In genomic region chr3:117754058-117754457, GRCh38 we compare ENCODE assay signal across 1 cellular context.
A peak's percentile ranks its signal among the peaks of the same experiment; 100 is the strongest.
TF ChIP-seq lines count a peak whose summit lies in the region.

No MANE protein-coding gene starts in this region.

TF ChIP-seq in liver, 16 proteins besides CTCF, POLR2A, EP300 and RAD21 (continued from another document):
- TF ChIP-seq NR2F2 (IDR thresholded peaks at IDR 0.05) (no peak), JUND (IDR thresholded peaks at IDR 0.05) (peak in 1 of 2 donors; percentile 18), FOXA2 (IDR thresholded peaks at IDR 0.05) (peak; percentile 81)
- TF ChIP-seq, protein P1, sequence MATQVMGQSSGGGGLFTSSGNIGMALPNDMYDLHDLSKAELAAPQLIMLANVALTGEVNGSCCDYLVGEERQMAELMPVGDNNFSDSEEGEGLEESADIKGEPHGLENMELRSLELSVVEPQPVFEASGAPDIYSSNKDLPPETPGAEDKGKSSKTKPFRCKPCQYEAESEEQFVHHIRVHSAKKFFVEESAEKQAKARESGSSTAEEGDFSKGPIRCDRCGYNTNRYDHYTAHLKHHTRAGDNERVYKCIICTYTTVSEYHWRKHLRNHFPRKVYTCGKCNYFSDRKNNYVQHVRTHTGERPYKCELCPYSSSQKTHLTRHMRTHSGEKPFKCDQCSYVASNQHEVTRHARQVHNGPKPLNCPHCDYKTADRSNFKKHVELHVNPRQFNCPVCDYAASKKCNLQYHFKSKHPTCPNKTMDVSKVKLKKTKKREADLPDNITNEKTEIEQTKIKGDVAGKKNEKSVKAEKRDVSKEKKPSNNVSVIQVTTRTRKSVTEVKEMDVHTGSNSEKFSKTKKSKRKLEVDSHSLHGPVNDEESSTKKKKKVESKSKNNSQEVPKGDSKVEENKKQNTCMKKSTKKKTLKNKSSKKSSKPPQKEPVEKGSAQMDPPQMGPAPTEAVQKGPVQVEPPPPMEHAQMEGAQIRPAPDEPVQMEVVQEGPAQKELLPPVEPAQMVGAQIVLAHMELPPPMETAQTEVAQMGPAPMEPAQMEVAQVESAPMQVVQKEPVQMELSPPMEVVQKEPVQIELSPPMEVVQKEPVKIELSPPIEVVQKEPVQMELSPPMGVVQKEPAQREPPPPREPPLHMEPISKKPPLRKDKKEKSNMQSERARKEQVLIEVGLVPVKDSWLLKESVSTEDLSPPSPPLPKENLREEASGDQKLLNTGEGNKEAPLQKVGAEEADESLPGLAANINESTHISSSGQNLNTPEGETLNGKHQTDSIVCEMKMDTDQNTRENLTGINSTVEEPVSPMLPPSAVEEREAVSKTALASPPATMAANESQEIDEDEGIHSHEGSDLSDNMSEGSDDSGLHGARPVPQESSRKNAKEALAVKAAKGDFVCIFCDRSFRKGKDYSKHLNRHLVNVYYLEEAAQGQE (IDR thresholded peaks at IDR 0.05) = no peak
